Comparison of ENCODE assay signal across 24 cellular contexts in genomic region chr1:109045595-109045994, GRCh38.
"Had no signal": no experiment of that assay in that cellular context is flagged by ENCODE, and none has a peak within 500 bp of the region (broad histone marks: within the 10 kb centered on the region; RNA-seq: fewer than 3 reads in every experiment).

No MANE protein-coding gene starts in this region.

- H3K4me1 ChIP-seq: colonic mucosa had no signal

- H3K27ac ChIP-seq: colonic mucosa, coronary artery, dorsolateral prefrontal cortex, epithelial cell of prostate, esophagus muscularis mucosa, foreskin keratinocyte, gastrocnemius medialis, gastroesophageal sphincter, heart left ventricle, heart right ventricle had no signal

- H3K27me3 Mint-ChIP-seq: effector memory CD8-positive, alpha-beta T cell had no signal

- DNase-seq: colonic mucosa; cortex of kidney; dermis blood vessel endothelial cell; dorsolateral prefrontal cortex; effector CD4-positive, alpha-beta T cell; effector CD8-positive, alpha-beta T cell; effector memory CD4-positive, alpha-beta T cell; effector memory CD8-positive, alpha-beta T cell; endodermal cell; erythroblast; esophagus squamous epithelium; foreskin fibroblast; foreskin keratinocyte; foreskin melanocyte; gastrocnemius medialis; glutamatergic neuron; head of caudate nucleus; heart left ventricle; heart right ventricle had no signal

- H3K4me3 Mint-ChIP-seq: dendritic cell treated with granulocyte-macrophage colony-stimulating factor and Interleukin-4, amounts not matched to agents 40 ng/mL and 50 ng/mL, for 4 days; effector memory CD8-positive, alpha-beta T cell; endodermal cell had no signal

- H3K27ac Mint-ChIP-seq: dendritic cell treated with granulocyte-macrophage colony-stimulating factor and Interleukin-4, amounts not matched to agents 40 ng/mL and 50 ng/mL, for 4 days; effector memory CD8-positive, alpha-beta T cell; endodermal cell had no signal

- H3K27me3 ChIP-seq: colonic mucosa, dorsolateral prefrontal cortex, esophagus muscularis mucosa, esophagus squamous epithelium, foreskin keratinocyte, gastrocnemius medialis, gastroesophageal sphincter, heart left ventricle, heart right ventricle had no signal

- H3K9me3 Mint-ChIP-seq: dendritic cell treated with granulocyte-macrophage colony-stimulating factor and Interleukin-4, amounts not matched to agents 40 ng/mL and 50 ng/mL, for 4 days; effector memory CD8-positive, alpha-beta T cell; endodermal cell had no signal

- H3K9me3 ChIP-seq: colonic mucosa, esophagus muscularis mucosa, esophagus squamous epithelium, gastrocnemius medialis, gastroesophageal sphincter, heart left ventricle, heart right ventricle had no signal

- H3K4me3 ChIP-seq: colonic mucosa, coronary artery, dorsolateral prefrontal cortex, esophagus muscularis mucosa, esophagus squamous epithelium, gastrocnemius medialis, gastroesophageal sphincter, heart left ventricle, heart right ventricle had no signal

- H3K36me3 ChIP-seq: colonic mucosa, esophagus muscularis mucosa, esophagus squamous epithelium, gastrocnemius medialis, gastroesophageal sphincter, heart right ventricle had no signal
